ENCODE assay signal across 1 cellular context in the genomic region with DNA sequence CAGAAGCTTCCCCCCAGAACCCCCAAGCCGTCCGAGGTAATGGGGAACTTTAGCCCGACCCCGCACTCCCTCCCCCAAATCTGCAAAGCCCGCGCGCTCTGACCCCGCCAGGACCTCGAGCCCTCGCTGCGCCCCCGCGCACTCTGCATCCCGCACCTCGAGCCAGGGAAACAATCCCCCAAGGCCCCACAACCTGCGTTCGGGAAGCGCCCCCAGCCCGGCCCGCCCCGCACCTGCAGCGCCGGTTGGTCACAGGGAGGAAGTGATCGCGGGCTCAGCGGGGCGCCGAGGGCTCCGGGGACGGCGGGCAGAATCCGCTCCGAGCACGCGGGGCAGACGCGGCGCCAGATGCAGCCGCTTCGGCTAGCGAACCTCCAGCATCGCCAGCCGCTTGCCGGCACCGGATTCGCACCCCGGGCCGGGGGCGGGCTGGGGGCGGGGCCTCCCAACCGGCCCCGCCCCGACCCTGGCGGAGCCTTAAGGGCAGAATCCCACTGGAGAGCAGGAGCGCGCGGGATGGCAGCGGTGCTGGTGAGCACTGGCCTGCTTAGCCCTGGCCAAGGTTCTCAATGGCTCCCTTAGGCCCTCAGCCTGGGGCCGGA.
TF ChIP-seq lines count a peak whose summit lies in the region.

A gene with protein sequence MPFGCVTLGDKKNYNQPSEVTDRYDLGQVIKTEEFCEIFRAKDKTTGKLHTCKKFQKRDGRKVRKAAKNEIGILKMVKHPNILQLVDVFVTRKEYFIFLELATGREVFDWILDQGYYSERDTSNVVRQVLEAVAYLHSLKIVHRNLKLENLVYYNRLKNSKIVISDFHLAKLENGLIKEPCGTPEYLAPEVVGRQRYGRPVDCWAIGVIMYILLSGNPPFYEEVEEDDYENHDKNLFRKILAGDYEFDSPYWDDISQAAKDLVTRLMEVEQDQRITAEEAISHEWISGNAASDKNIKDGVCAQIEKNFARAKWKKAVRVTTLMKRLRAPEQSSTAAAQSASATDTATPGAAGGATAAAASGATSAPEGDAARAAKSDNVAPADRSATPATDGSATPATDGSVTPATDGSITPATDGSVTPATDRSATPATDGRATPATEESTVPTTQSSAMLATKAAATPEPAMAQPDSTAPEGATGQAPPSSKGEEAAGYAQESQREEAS (minus strand): TSS at position 382 of the 602 bp plus-strand sequence. CDS start 7,518 bp downstream, outside the sequence.

TF ChIP-seq in A549, 52 proteins besides CTCF, POLR2A, EP300 and RAD21 (continued from another document):
- TF ChIP-seq ZC3H11A (IDR thresholded peaks at IDR 0.05) = no peak
- no peak for TF ChIP-seq RARB (CRISPR knock-in tag; IDR thresholded peaks at IDR 0.05)
